Comparison of ENCODE assay signal across 21 cellular contexts in genomic region chr1:192968323-192968722, GRCh38.
A peak's percentile ranks its signal among the peaks of the same experiment; 100 is the strongest.
DNase-seq lines count a peak whose midpoint lies in the region; ATAC-seq, FAIRE-seq and TF ChIP-seq lines count a peak whose summit lies in the region.
"Had no signal": no experiment of that assay in that cellular context is flagged by ENCODE, and none has a peak within 500 bp of the region (broad histone marks: within the 10 kb centered on the region; RNA-seq: fewer than 3 reads in every experiment).

No MANE protein-coding gene starts in this region.

- ATAC-seq in left colon (peak; percentile 64), HG03378 (IDR thresholded peaks at IDR 0.05; ENCODE audit: unreplicated experiment) (no peak)
- ATAC-seq: GM23338 had no signal

- H3K4me3 ChIP-seq in ACC112 (ENCODE audit: low read depth, low read length) (no peak overlapping the region), Peyer's patch (no peak overlapping the region), mesodermal cell (ENCODE audit: extremely low read depth, insufficient read depth, low read length, poor library complexity, severe bottlenecking) (no peak overlapping the region)
- H3K4me3 ChIP-seq: GM23338 had no signal

- H3K9me3 ChIP-seq in Peyer's patch (no peaks in the 10 kb centered on the region), mesodermal cell (ENCODE audit: control insufficient read depth, low read length) (no peaks in the 10 kb centered on the region)

- FAIRE-seq in D721Med (lab: Jason Lieb, UNC) = no peak
- FAIRE-seq: G401.6, GM12891 had no signal

- H3K36me3 ChIP-seq in ACC112 (ENCODE audit: insufficient read depth, low read length) (no peaks in the 10 kb centered on the region), Peyer's patch (no peaks in the 10 kb centered on the region), mesodermal cell (ENCODE audit: control insufficient read depth, insufficient read depth, low read length) (no peaks in the 10 kb centered on the region)

- no peak overlapping the region for H2AFZ ChIP-seq in ACC112 (ENCODE audit: low read length, unreplicated experiment)
- H2AFZ ChIP-seq: GM23338 had no signal

- H3K27ac ChIP-seq in ACC112 (ENCODE audit: low read depth, low read length) (peak overlapping the region; percentile 51; the same call in 1 of the 2 replicates), Peyer's patch (peak overlapping the region in 3 of 4 donors; percentile 29 to 69 (median 64)), mesodermal cell (ENCODE audit: low read depth, low read length, severe bottlenecking) (peak overlapping the region; percentile 23)
- H3K27ac ChIP-seq: HL-60 had no signal

- H3K4me1 ChIP-seq in ACC112 (ENCODE audit: control insufficient read depth, insufficient read depth, low read length, unreplicated experiment) (peaks cover 27% of the 10 kb centered on the region), Peyer's patch (peaks cover 0 to 13% (median 0%) of the 10 kb centered on the region in 4 donors), mesodermal cell (ENCODE audit: control insufficient read depth, insufficient read depth, low read length, poor library complexity, severe bottlenecking) (no peaks in the 10 kb centered on the region)

- no peaks in the 10 kb centered on the region for H3K79me2 ChIP-seq in ACC112 (ENCODE audit: control insufficient read depth, insufficient read depth, low read length, unreplicated experiment)

- TF ChIP-seq POLR2A in Peyer's patch (IDR thresholded peaks at IDR 0.05) = no peak

- DNase-seq in Peyer's patch (no peak), left colon (no peak), HCEC 1CT (no peak), AML-193 (lab: John Stamatoyannopoulos, UW) (no peak), D721Med (ENCODE audit: insufficient read length, low spot score) (no peak)
- DNase-seq: 8988T; ACHN; C1 segment of cervical spinal cord; Calu3; CD4-positive, alpha-beta T cell; DMS153; DMS79 treated with DMSO at 0.1 percent for 48 hours; EL; H7 had no signal

- H3K27me3 ChIP-seq in ACC112 (ENCODE audit: insufficient read depth, low read length) (no peaks in the 10 kb centered on the region), Peyer's patch (no peaks in the 10 kb centered on the region)

- no peak for TF ChIP-seq CTCF in Peyer's patch (IDR thresholded peaks at IDR 0.05)
- TF ChIP-seq CTCF in D721Med (IDR thresholded peaks at IDR 0.05; ENCODE audit: insufficient read depth, missing control alignments) = no peak

- intact Hi-C loops in left colon (cut with DNase I, micrococcal nuclease) = no loop called here
